24 cellular contexts compared by ENCODE assay signal in genomic region chr11:13349581-13349980, GRCh38.
"Had no signal": no experiment of that assay in that cellular context is flagged by ENCODE, and none has a peak within 500 bp of the region (broad histone marks: within the 10 kb centered on the region; RNA-seq: fewer than 3 reads in every experiment).

No MANE protein-coding gene starts in this region.

- DNase-seq: effector CD4-positive, alpha-beta T cell; endodermal cell; foreskin fibroblast; gastrocnemius medialis; head of caudate nucleus; kidney; left lung; mesenchymal stem cell; midbrain; naive thymus-derived CD4-positive, alpha-beta T cell; occipital lobe; ovary; posterior cingulate gyrus; psoas muscle; right cardiac atrium; sigmoid colon; spleen; stimulated activated CD4-positive, alpha-beta T cell treated with anti-CD3 and anti-CD28 coated beads, Interleukin-4, amount 100 ng/mL, for 4 hours; stimulated activated naive CD8-positive, alpha-beta T cell treated with anti-CD3 and anti-CD28 coated beads, Interleukin-15, Interleukin-2, amounts not matched to agents 100 U/mL and 50 U/mL, for 24 hours; trophoblast cell had no signal

- ATAC-seq: esophagus mucosa; gastrocnemius medialis; left lung; naive thymus-derived CD4-positive, alpha-beta T cell; psoas muscle; right cardiac atrium; stimulated activated memory B cell treated with anti-CD40 and anti-IgM and Interleukin-4, amounts not matched to agents 10 μg/mL and 1 μg/mL and 100 μg/mL, for 72 hours; stimulated activated naive CD8-positive, alpha-beta T cell treated with anti-CD3 and anti-CD28 coated beads, Interleukin-15, Interleukin-2, amounts not matched to agents 100 U/mL and 50 U/mL, for 24 hours had no signal

- H3K9me3 ChIP-seq: gastrocnemius medialis, left lung, ovary, psoas muscle, sigmoid colon, spleen, suprapubic skin, vagina had no signal

- H3K4me3 Mint-ChIP-seq: endodermal cell; naive thymus-derived CD4-positive, alpha-beta T cell; stimulated activated memory B cell treated with anti-CD40 and anti-IgM and Interleukin-4, amounts not matched to agents 10 μg/mL and 1 μg/mL and 100 μg/mL, for 72 hours had no signal

- H3K27me3 Mint-ChIP-seq: naive thymus-derived CD4-positive, alpha-beta T cell; stimulated activated memory B cell treated with anti-CD40 and anti-IgM and Interleukin-4, amounts not matched to agents 10 μg/mL and 1 μg/mL and 100 μg/mL, for 72 hours had no signal

- H3K9me3 Mint-ChIP-seq: endodermal cell; naive thymus-derived CD4-positive, alpha-beta T cell; stimulated activated memory B cell treated with anti-CD40 and anti-IgM and Interleukin-4, amounts not matched to agents 10 μg/mL and 1 μg/mL and 100 μg/mL, for 72 hours had no signal

- H3K27ac Mint-ChIP-seq: endodermal cell had no signal
